8 cellular contexts compared by ENCODE assay signal in genomic region chr5:141877478-141878185, GRCh38. TPM values are rescaled to one million over a fixed set of nuclear protein-coding genes. Genes with fewer than 3 reads are reported as not detected.
DNase-seq lines count a peak whose midpoint lies in the region; ATAC-seq, FAIRE-seq and TF ChIP-seq lines count a peak whose summit lies in the region.

No MANE protein-coding gene starts in this region.

- H3K36me3 Mint-ChIP-seq in CD4-positive, alpha-beta T cell (ENCODE audit: low read depth), result no peaks in the 10 kb centered on the region

- peaks cover 34 to 49% of the 10 kb centered on the region in 2 experiments; a peak in 4 of 5 replicates for H3K4me1 ChIP-seq in K562 (replicated peaks in 1 of 2; ENCODE audit: control insufficient read depth in 2 of 2, insufficient read depth in 2 of 2, low read length in 2 of 2)
- peaks cover 0 to 49% of the 10 kb centered on the region in 2 donors for H3K4me1 ChIP-seq in left lung

- FAIRE-seq in K562 (lab: Jason Lieb, UNC) (no peak), frontal cortex (lab: Jason Lieb, UNC) (no peak)

- peak overlapping the region; percentile 90 for H2AFZ ChIP-seq in K562 (ENCODE audit: low read depth, low read length)

- H3K79me2 ChIP-seq in K562 (ENCODE audit: control insufficient read depth, insufficient read depth, low read length), result no peaks in the 10 kb centered on the region

- CTCF ChIA-PET in CD4-positive, alpha-beta T cell (lab: Charles Lee), result interaction anchor here (1.0 to 8.2 kb wide), 5 partner anchors 33 to 240 kb away, joined by 3 to 88 read pairs (median 9); partner anchors contain the start of genes HDAC3, RELL2 and RNF14
- CTCF ChIA-PET in K562 (lab: Yijun Ruan, JAX; ENCODE audit: low intra/inter-chr PET ratio), result interaction anchor here (0.6 kb wide), 1 partner anchor 678 kb away, joined by 3 read pairs; the partner anchor contains the start of gene PCDHB11

- H3K36me3 ChIP-seq in K562 (ENCODE audit: control insufficient read depth, insufficient read depth, low read length) (no peaks in the 10 kb centered on the region), left lung (no peaks in the 10 kb centered on the region)

- peaks cover 85% of the 10 kb centered on the region for H3K27me3 Mint-ChIP-seq in CD4-positive, alpha-beta T cell
- peaks cover 93% of the 10 kb centered on the region for H3K27me3 Mint-ChIP-seq in stimulated activated naive CD8-positive, alpha-beta T cell treated with anti-CD3 and anti-CD28 coated beads, Interleukin-15, amount 100 ng/mL, for 72 hours

- H3K4me2 ChIP-seq in K562 (ENCODE audit: insufficient read depth, low read length), result peak overlapping the region; percentile 76

- H4K20me1 ChIP-seq in K562 (replicated peaks; ENCODE audit: control insufficient read depth, insufficient read depth, low read length), result peaks cover 37% of the 10 kb centered on the region

- TF ChIP-seq POLR2A in K562 (conservative IDR thresholded peaks at IDR 0.05), result no peak

- no peak for TF ChIP-seq RAD21 in K562 (CRISPR knock-in tag; conservative IDR thresholded peaks at IDR 0.05 in 1 of 2, IDR thresholded peaks at IDR 0.05 in 1 of 2)

- ATAC-seq in CD4-positive, alpha-beta T cell (ENCODE audit: poor library complexity), result peak; percentile 16
- ATAC-seq in K562, result no peak; the same call in 2 of the 3 replicates
- peak; percentile 0 for ATAC-seq in left lung
- no peak for ATAC-seq in stimulated activated naive CD8-positive, alpha-beta T cell treated with anti-CD3 and anti-CD28 coated beads, Interleukin-15, amount 100 ng/mL, for 72 hours
- no peak for ATAC-seq in activated CD4-positive, CD25-positive, alpha-beta regulatory T cell treated with anti-CD3 and anti-CD28 coated beads, Interleukin-2, amount 50 U/mL, for 24 hours

- peak overlapping the region; percentile 58 for H3K4me3 ChIP-seq in K562
- peak overlapping the region; percentile 53 to 65 for H3K4me3 ChIP-seq in left lung

- WGBS in K562 (ENCODE audit: insufficient coverage, low coverage, missing lambda C conversion rate), result 8% methylated on average over 45 of the region's 55 CpGs

- H3K27ac ChIP-seq in CD4-positive, alpha-beta T cell (ENCODE audit: low read depth, low read length), result no peak overlapping the region
- H3K27ac ChIP-seq in K562 (ENCODE audit: extremely low read depth, low read depth, low read length) (no peak overlapping the region; the same call in 2 of the 3 replicates), left lung (peak overlapping the region; percentile 80 to 83)

- peaks cover 76% of the 10 kb centered on the region for H3K27me3 ChIP-seq in CD4-positive, alpha-beta T cell (ENCODE audit: control insufficient read depth, insufficient read depth, low read length)
- H3K27me3 ChIP-seq in K562 (ENCODE audit: control insufficient read depth in 2 of 2, insufficient read depth in 2 of 2, low read length in 2 of 2), result peaks cover 19 to 67% of the 10 kb centered on the region in 2 experiments
- peaks cover 31 to 99% of the 10 kb centered on the region in 2 donors for H3K27me3 ChIP-seq in left lung

- TF ChIP-seq CTCF in CD4-positive, alpha-beta T cell (IDR thresholded peaks at IDR 0.05), result no peak
- TF ChIP-seq CTCF in K562 (IDR thresholded peaks at IDR 0.05 in 2 of 3, conservative IDR thresholded peaks at IDR 0.05 in 1 of 3; ENCODE audit: insufficient read depth in 2 of 3, low read depth in 1 of 3, low read length in 3 of 3), result no peak
- TF ChIP-seq CTCF in left lung (IDR thresholded peaks at IDR 0.05), result no peak

- TF ChIP-seq EP300 in K562 (IDR thresholded peaks at IDR 0.05; ENCODE audit: low read length), result no peak

- H3K4me3 Mint-ChIP-seq in CD4-positive, alpha-beta T cell, result peak overlapping the region; percentile 74
- peak overlapping the region; percentile 59 to 71 for H3K4me3 Mint-ChIP-seq in stimulated activated naive CD8-positive, alpha-beta T cell treated with anti-CD3 and anti-CD28 coated beads, Interleukin-15, amount 100 ng/mL, for 72 hours

- POLR2A ChIA-PET in CD4-positive, alpha-beta T cell (lab: Charles Lee), result interaction anchor here (1.0 to 4.9 kb wide), 9 partner anchors 28 to 226 kb away, joined by 3 to 43 read pairs (median 15); partner anchors contain the start of genes DELE1, FCHSD1 and RNF14
- POLR2A ChIA-PET in K562 (lab: Yijun Ruan, JAX), result interaction anchor here (0.6 to 1.2 kb wide), 5 partner anchors 13 to 135 kb away, joined by 3 to 6 read pairs (median 4); partner anchors contain the start of gene GNPDA1

- H3K9me3 Mint-ChIP-seq in CD4-positive, alpha-beta T cell, result no peaks in the 10 kb centered on the region
- no peaks in the 10 kb centered on the region for H3K9me3 Mint-ChIP-seq in stimulated activated naive CD8-positive, alpha-beta T cell treated with anti-CD3 and anti-CD28 coated beads, Interleukin-15, amount 100 ng/mL, for 72 hours

- H3K4me1 Mint-ChIP-seq in CD4-positive, alpha-beta T cell (ENCODE audit: low read depth), result peaks cover 33% of the 10 kb centered on the region
- H3K4me1 Mint-ChIP-seq in stimulated activated naive CD8-positive, alpha-beta T cell treated with anti-CD3 and anti-CD28 coated beads, Interleukin-15, amount 100 ng/mL, for 72 hours, result peaks cover 38% of the 10 kb centered on the region

- DNase-seq in CD4-positive, alpha-beta T cell, result peak in 5 of 10 experiments; percentile 6 to 48 (median 20)
- DNase-seq in NCI-H345 treated with DMSO at 0.1 percent for 48 hours (lab: John Stamatoyannopoulos, UW; ENCODE audit: unreplicated experiment) (peak; percentile 30), K562 (ENCODE audit: extremely low read depth in 1 of 4, low spot score in 3 of 4) (peak in 1 of 4 experiments; percentile 21), left lung (no peak), frontal cortex (ENCODE audit: low spot score in 2 of 2) (no peak), OCI-M1 (lab: John Stamatoyannopoulos, UW) (no peak)
- peak; percentile 21 to 27 for DNase-seq in stimulated activated naive CD8-positive, alpha-beta T cell treated with anti-CD3 and anti-CD28 coated beads, Interleukin-15, amount 100 ng/mL, for 72 hours

- no peaks in the 10 kb centered on the region for H3K9me3 ChIP-seq in CD4-positive, alpha-beta T cell (ENCODE audit: control insufficient read depth, low read length)
- H3K9me3 ChIP-seq in K562 (replicated peaks; ENCODE audit: control insufficient read depth, insufficient read depth, low read depth, low read length) (no peaks in the 10 kb centered on the region), left lung (no peaks in the 10 kb centered on the region)

- no peak overlapping the region for H3K27ac Mint-ChIP-seq in CD4-positive, alpha-beta T cell
- H3K27ac Mint-ChIP-seq in stimulated activated naive CD8-positive, alpha-beta T cell treated with anti-CD3 and anti-CD28 coated beads, Interleukin-15, amount 100 ng/mL, for 72 hours, result peak overlapping the region in 1 of 2 donors; percentile 33

- TSS peak; percentile 47 for BruUV-seq in K562 (replicated peaks; lab: Mats Ljungman, UMichigan)

- intact Hi-C loops in CD4-positive, alpha-beta T cell (cut with DNase I, micrococcal nuclease), result loop anchor here in 1 of 2 experiments (1.0 to 2.0 kb wide), 3 partner anchors 24 to 185 kb away; no protein-coding TSS in a partner anchor
- intact Hi-C loops in K562 (cut with micrococcal nuclease), result loop anchor here (1.0 to 2.0 kb wide), 4 partner anchors 28 to 120 kb away; no protein-coding TSS in a partner anchor
- intact Hi-C loops in left lung (cut with DNase I), result loop anchor here in 1 of 2 donors (5.0 kb wide), 1 partner anchor 175 kb away; no protein-coding TSS in a partner anchor

- in situ Hi-C loops in K562 (cut with MboI), result no loop called here

- no peaks in the 10 kb centered on the region for H3K9me1 ChIP-seq in K562 (ENCODE audit: control insufficient read depth, insufficient read depth, low read length)

- H3K9ac ChIP-seq in K562 (ENCODE audit: insufficient read depth in 1 of 2, low read depth in 2 of 2, low read length in 2 of 2), result peak overlapping the region in 1 of 2 experiments; percentile 91

RNA-seq across cellular contexts. Expression of gene PCDH1, which starts 0.6 kb away (rescaled TPM):
- total RNA-seq in CD4-positive, alpha-beta T cell, result under 1 TPM in 1 of 2 experiments, not detected in 1; 0.17 TPM
- total RNA-seq in K562 (2011; cell fraction: chromatin; rRNA removed; ENCODE audit: low replicate concordance), result 3.9 and 10.2 TPM in 2 replicates
- 12.1 and 13.5 TPM in 2 replicates for total RNA-seq in K562 (2011; cell fraction: nucleolus; rRNA removed)
- 6.8 and 8.7 TPM in 2 replicates for total RNA-seq in K562 (2011; cell fraction: nucleoplasm; rRNA removed)
- total RNA-seq in K562 (2014; rRNA removed) (3.3 and 3.6 TPM in 2 replicates), K562 (2014; rRNA removed; fragmentation: Illumina TruSeq; extraction: Trizol) (0.77 and 1.1 TPM in 2 replicates), K562 (2015; rRNA removed; fragmentation: Illumina TruSeq; extraction: Trizol) (0.80 and 1.1 TPM in 2 replicates), K562 (2021) (3.2 and 3.6 TPM in 2 replicates), left lung (10 to 100 TPM; 55.2 to 65.0 TPM), frontal cortex (41.2 TPM)
- polyA plus RNA-seq in K562 (2011; rRNA removed) (1.1 and 2.3 TPM in 2 replicates), K562 (2014; fragmentation: Illumina TruSeq; extraction: Trizol) (2.2 and 2.3 TPM in 2 replicates), K562 (2014; fragmentation: Nextera tagmentation; extraction: Ambion mirVana) (under 1 TPM in 1 of 2 experiments, not detected in 1; 0.11 TPM), K562 (2014; rRNA removed) (1.4 and 1.6 TPM in 2 replicates)
- 1.9 and 4.1 TPM in 2 replicates for polyA plus RNA-seq in K562 (2011; cell fraction: cytosol; rRNA removed)
- 0.95 and 3.6 TPM in 2 replicates for polyA plus RNA-seq in K562 (2011; cell fraction: nucleus; rRNA removed)
- polyA plus RNA-seq in K562 (2012), result 1.5 and 1.6 TPM in 2 replicates
- 2.4 and 11.1 TPM in 2 replicates for polyA minus RNA-seq in K562 (2011; rRNA and poly(A)+ RNA removed)
- 2.3 and 6.8 TPM in 2 replicates for polyA minus RNA-seq in K562 (2011; cell fraction: cytosol; rRNA and poly(A)+ RNA removed)
- 1.6 and 2.2 TPM in 2 replicates for polyA minus RNA-seq in K562 (2011; cell fraction: nucleus; rRNA and poly(A)+ RNA removed)

RNA-seq across cellular contexts. Expression of gene DELE1, which starts 46.0 kb away (rescaled TPM):
- 10 to 100 TPM; 60.0 to 61.1 TPM for total RNA-seq in CD4-positive, alpha-beta T cell
- total RNA-seq in K562 (2011; cell fraction: chromatin; rRNA removed; ENCODE audit: low replicate concordance), result 104 and 158 TPM in 2 replicates
- total RNA-seq in K562 (2011; cell fraction: nucleolus; rRNA removed), result 66.7 and 84.5 TPM in 2 replicates
- total RNA-seq in K562 (2011; cell fraction: nucleoplasm; rRNA removed), result 76.9 and 103 TPM in 2 replicates
- total RNA-seq in K562 (2014; rRNA removed), result 48.5 and 49.8 TPM in 2 replicates
- 29.2 and 34.0 TPM in 2 replicates for total RNA-seq in K562 (2014; rRNA removed; fragmentation: Illumina TruSeq; extraction: Trizol)
- total RNA-seq in K562 (2015; rRNA removed; fragmentation: Illumina TruSeq; extraction: Trizol), result 42.6 and 51.5 TPM in 2 replicates
- total RNA-seq in K562 (2021), result 64.7 and 68.8 TPM in 2 replicates
- polyA plus RNA-seq in K562 (2011; rRNA removed), result 73.0 and 100.0 TPM in 2 replicates
- 72.9 and 97.6 TPM in 2 replicates for polyA plus RNA-seq in K562 (2011; cell fraction: cytosol; rRNA removed)
- polyA plus RNA-seq in K562 (2011; cell fraction: nucleus; rRNA removed), result 309 and 379 TPM in 2 replicates
- polyA plus RNA-seq in K562 (2012), result 49.1 and 105 TPM in 2 replicates
- 62.7 and 65.1 TPM in 2 replicates for polyA plus RNA-seq in K562 (2014; fragmentation: Illumina TruSeq; extraction: Trizol)
- 10 to 100 TPM; 16.6 to 37.6 TPM for polyA plus RNA-seq in K562 (2014; fragmentation: Nextera tagmentation; extraction: Ambion mirVana)
- polyA plus RNA-seq in K562 (2014; rRNA removed), result 66.3 and 74.4 TPM in 2 replicates
- polyA minus RNA-seq in K562 (2011; rRNA and poly(A)+ RNA removed), result 30.3 and 39.6 TPM in 2 replicates
- polyA minus RNA-seq in K562 (2011; cell fraction: cytosol; rRNA and poly(A)+ RNA removed), result 32.1 and 33.3 TPM in 2 replicates
- polyA minus RNA-seq in K562 (2011; cell fraction: nucleus; rRNA and poly(A)+ RNA removed), result 47.8 and 79.8 TPM in 2 replicates
- 10 to 100 TPM; 74.1 to 75.1 TPM for total RNA-seq in left lung
- total RNA-seq in frontal cortex, result 30.6 TPM

Comparison
In these comparisons a context has a peak if more than half of its experiments do, and no peak if none do; other contexts are left out.
1. ATAC-seq: peak in CD4-positive, alpha-beta T cell (single experiment) and left lung (single experiment); none in K562 (single experiment), stimulated activated naive CD8-positive, alpha-beta T cell treated with anti-CD3 and anti-CD28 coated beads, Interleukin-15, amount 100 ng/mL, for 72 hours (single experiment) and activated CD4-positive, CD25-positive, alpha-beta regulatory T cell treated with anti-CD3 and anti-CD28 coated beads, Interleukin-2, amount 50 U/mL, for 24 hours (0 of 2).
2. DNase-seq: peak in NCI-H345 treated with DMSO at 0.1 percent for 48 hours (single experiment) and stimulated activated naive CD8-positive, alpha-beta T cell treated with anti-CD3 and anti-CD28 coated beads, Interleukin-15, amount 100 ng/mL, for 72 hours (2 of 2); none in left lung (0 of 2), frontal cortex (0 of 2) and OCI-M1 (single experiment).
3. H3K27ac ChIP-seq: peak in left lung (2 of 2); none in CD4-positive, alpha-beta T cell (single experiment) and K562 (single experiment).